9 cellular contexts compared by ENCODE assay signal in the genomic region with DNA sequence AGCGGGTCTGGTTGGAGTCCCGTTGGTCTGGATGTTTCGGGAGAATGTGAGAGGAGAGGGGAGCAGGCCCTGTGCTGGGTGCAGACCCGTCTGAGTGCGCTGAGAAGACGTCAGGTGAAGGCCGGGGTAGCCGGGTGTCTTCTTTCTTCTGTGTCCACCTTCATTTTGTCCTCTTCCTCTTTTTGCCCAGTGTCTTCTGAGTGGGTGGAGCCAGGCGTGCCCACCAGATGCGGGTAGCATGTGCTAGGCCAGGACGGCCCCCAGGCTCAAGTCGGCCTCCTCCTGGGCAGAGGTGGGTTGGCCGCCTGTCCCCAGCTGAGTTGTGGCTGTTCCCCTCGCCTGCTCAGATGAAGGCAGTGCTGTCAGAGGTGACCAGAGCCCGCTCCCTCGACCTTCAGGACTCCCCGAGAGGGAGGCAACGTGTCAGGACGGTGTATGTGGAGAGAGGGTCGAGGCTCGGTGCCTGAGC. TPM values are rescaled to one million over a fixed set of nuclear protein-coding genes. Genes with fewer than 3 reads are reported as not detected.
A peak's percentile ranks its signal among the peaks of the same experiment; 100 is the strongest.
DNase-seq lines count a peak whose midpoint lies in the region; ATAC-seq and TF ChIP-seq lines count a peak whose summit lies in the region.
"Had no signal": no experiment of that assay in that cellular context is flagged by ENCODE, and none has a peak within 500 bp of the region (broad histone marks: within the 10 kb centered on the region; RNA-seq: fewer than 3 reads in every experiment).

No MANE protein-coding gene starts in this region.

- peak overlapping the region; percentile 56 for H3K4me3 Mint-ChIP-seq in Calu3 (ENCODE audit: low read depth, unreplicated experiment)

- H3K27ac Mint-ChIP-seq in Calu3 (ENCODE audit: unreplicated experiment), result peak overlapping the region; percentile 39

- intact Hi-C loops in Calu3 (cut with micrococcal nuclease; ENCODE audit: unreplicated experiment), result no loop called here

- H3K4me1 Mint-ChIP-seq in Calu3 (ENCODE audit: low read depth, unreplicated experiment), result peaks cover 31% of the 10 kb centered on the region

- peak overlapping the region; percentile 94 for H3K27ac ChIP-seq in SK-N-MC

- no peaks in the 10 kb centered on the region for H3K9me3 ChIP-seq in SK-N-MC (ENCODE audit: low read depth, low read length)
- no peaks in the 10 kb centered on the region for H3K9me3 ChIP-seq in skeletal muscle satellite cell (replicated peaks; ENCODE audit: low read length)

- DNase-seq in Calu3 (no peak), SK-N-MC (ENCODE audit: low read depth, low spot score) (no peak), fibroblast of villous mesenchyme (ENCODE audit: low read depth) (no peak), NCI-H510A (lab: John Stamatoyannopoulos, UW) (no peak), cerebellar cortex (ENCODE audit: low spot score) (no peak), NCI-H1930 (lab: John Stamatoyannopoulos, UW) (no peak)
- DNase-seq: NCI-H774 had no signal

- H3K36me3 ChIP-seq in SK-N-MC (ENCODE audit: insufficient read depth, low read length) (peaks cover 16% of the 10 kb centered on the region; the same call in 1 of the 2 replicates), skeletal muscle satellite cell (ENCODE audit: insufficient read depth, low read length) (peaks cover 46% of the 10 kb centered on the region)

- peak overlapping the region; percentile 68 for H3K4me3 ChIP-seq in SK-N-MC
- H3K4me3 ChIP-seq in fibroblast of villous mesenchyme (ENCODE audit: low read depth, low read length), result peak overlapping the region; percentile 3
- peak overlapping the region; percentile 76 for H3K4me3 ChIP-seq in skeletal muscle satellite cell (ENCODE audit: low read length)

- ATAC-seq in HG03342 (IDR thresholded peaks at IDR 0.05; ENCODE audit: unreplicated experiment), result no peak

- peaks cover 5% of the 10 kb centered on the region for H3K27me3 Mint-ChIP-seq in Calu3 (ENCODE audit: unreplicated experiment)

- H3K9ac ChIP-seq in SK-N-MC (ENCODE audit: insufficient read length) (peak overlapping the region; percentile 51), skeletal muscle satellite cell (ENCODE audit: low read depth, low read length) (peak overlapping the region; percentile 96)

- peaks cover 3% of the 10 kb centered on the region for H3K27me3 ChIP-seq in skeletal muscle satellite cell (ENCODE audit: control insufficient read depth, insufficient read depth, low read length)

- H3K9me3 Mint-ChIP-seq in Calu3 (ENCODE audit: low read depth, unreplicated experiment), result no peaks in the 10 kb centered on the region

- no peak for TF ChIP-seq CTCF in Calu3 (IDR thresholded peaks at IDR 0.05; ENCODE audit: unreplicated experiment)
- no peak for TF ChIP-seq CTCF in fibroblast of villous mesenchyme (IDR thresholded peaks at IDR 0.05; ENCODE audit: insufficient read depth, low read depth, low read length)

- peaks cover 73% of the 10 kb centered on the region for H3K4me1 ChIP-seq in skeletal muscle satellite cell (ENCODE audit: control insufficient read depth, insufficient read depth, low read length)

- H3K36me3 Mint-ChIP-seq in Calu3 (ENCODE audit: insufficient read depth, unreplicated experiment), result peaks cover 47% of the 10 kb centered on the region

- CTCF ChIA-PET in Calu3 (lab: Charles Lee), result interaction anchor here (0.6 kb wide), 1 partner anchor 340 kb away, joined by 3 read pairs; no protein-coding TSS in a partner anchor

- H3K4me2 ChIP-seq in skeletal muscle satellite cell (ENCODE audit: low read length), result peak overlapping the region; percentile 89

- no TSS peak for BruUV-seq in Calu3 (replicated peaks; lab: Mats Ljungman, UMichigan)

RNA-seq across cellular contexts. Expression of gene METRNL, which starts 3.5 kb away (rescaled TPM):
- total RNA-seq in Calu3 (2022) (29.0 and 40.9 TPM in 2 replicates), fibroblast of villous mesenchyme (47.1 and 59.9 TPM in 2 replicates)
- total RNA-seq in skeletal muscle satellite cell (2012; rRNA removed), result 108 and 144 TPM in 2 replicates

Comparison
In these comparisons a context has a peak if more than half of its experiments do, and no peak if none do; other contexts are left out.
1. H3K4me3 ChIP-seq: peak in every context shown above with its lines; median percentile 76 in skeletal muscle satellite cell; 68 in SK-N-MC; 3 in fibroblast of villous mesenchyme.